Comparison of ENCODE assay signal across 25 cellular contexts in the genomic region with DNA sequence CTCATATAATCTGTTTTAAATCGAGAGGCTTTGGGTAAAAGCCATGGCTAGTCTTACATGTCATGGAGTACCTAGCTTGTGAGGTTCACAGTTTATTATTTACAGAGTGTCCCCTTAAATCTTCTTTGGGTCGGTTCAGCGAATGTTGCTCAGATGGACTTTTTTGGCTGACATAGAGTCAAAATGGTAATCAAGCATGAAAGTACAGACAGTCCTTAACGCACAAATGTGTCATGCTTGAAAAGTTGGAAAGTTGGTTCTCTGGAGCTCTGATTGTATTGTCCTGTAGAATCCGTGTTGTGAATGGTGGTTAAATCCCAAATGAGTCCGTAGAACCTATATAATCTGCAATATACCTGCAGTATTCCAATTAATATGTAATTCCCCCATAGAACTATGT. TPM values are rescaled to one million over a fixed set of nuclear protein-coding genes. Genes with fewer than 3 reads are reported as not detected.
DNase-seq lines count a peak whose midpoint lies in the region; ATAC-seq, FAIRE-seq and TF ChIP-seq lines count a peak whose summit lies in the region.
"Had no signal": no experiment of that assay in that cellular context is flagged by ENCODE, and none has a peak within 500 bp of the region (broad histone marks: within the 10 kb centered on the region; RNA-seq: fewer than 3 reads in every experiment).

No MANE protein-coding gene starts in this region.

- no peak for ATAC-seq in stimulated activated memory B cell treated with anti-CD40 and anti-IgM and Interleukin-4, amounts not matched to agents 10 μg/mL and 1 μg/mL and 100 μg/mL, for 72 hours
- ATAC-seq in left colon (no peak), HG03565 (IDR thresholded peaks at IDR 0.05; ENCODE audit: unreplicated experiment) (no peak)
- ATAC-seq: body of pancreas, left lobe of liver had no signal

- H3K9ac ChIP-seq in astrocyte (ENCODE audit: low read length): no peak overlapping the region
- H3K9ac ChIP-seq: GM23248 had no signal

- no peaks in the 10 kb centered on the region for H3K9me3 ChIP-seq in astrocyte (ENCODE audit: insufficient read depth, low read depth, low read length)
- H3K9me3 ChIP-seq: adrenal gland, body of pancreas, pancreas, right atrium auricular region had no signal

- peak overlapping the region; percentile 42 for H3K4me3 Mint-ChIP-seq in HFFc6
- no peak overlapping the region for H3K4me3 Mint-ChIP-seq in astrocyte (ENCODE audit: unreplicated experiment)
- H3K4me3 Mint-ChIP-seq in stimulated activated memory B cell treated with anti-CD40 and anti-IgM and Interleukin-4, amounts not matched to agents 10 μg/mL and 1 μg/mL and 100 μg/mL, for 72 hours: no peak overlapping the region
- H3K4me3 Mint-ChIP-seq: CD4-positive, alpha-beta T cell had no signal

- H3K36me3 Mint-ChIP-seq in HFFc6 (ENCODE audit: low read depth) (peaks cover 5% of the 10 kb centered on the region), astrocyte (ENCODE audit: low read depth, unreplicated experiment) (no peaks in the 10 kb centered on the region)
- peaks cover 30% of the 10 kb centered on the region for H3K36me3 Mint-ChIP-seq in stimulated activated memory B cell treated with anti-CD40 and anti-IgM and Interleukin-4, amounts not matched to agents 10 μg/mL and 1 μg/mL and 100 μg/mL, for 72 hours
- H3K36me3 Mint-ChIP-seq: immature natural killer cell had no signal

- no peak for FAIRE-seq in astrocyte (lab: Jason Lieb, UNC)
- FAIRE-seq: D721Med, pancreas had no signal

- intact Hi-C loops in left colon (cut with DNase I, micrococcal nuclease): no loop called here

- H3K4me1 ChIP-seq in astrocyte (ENCODE audit: insufficient read depth, low read length): peaks cover 33% of the 10 kb centered on the region
- H3K4me1 ChIP-seq: pancreas had no signal

- H3K9me3 Mint-ChIP-seq in HFFc6 (no peaks in the 10 kb centered on the region), astrocyte (ENCODE audit: unreplicated experiment) (no peaks in the 10 kb centered on the region)
- no peaks in the 10 kb centered on the region for H3K9me3 Mint-ChIP-seq in stimulated activated memory B cell treated with anti-CD40 and anti-IgM and Interleukin-4, amounts not matched to agents 10 μg/mL and 1 μg/mL and 100 μg/mL, for 72 hours
- H3K9me3 Mint-ChIP-seq: CD4-positive, alpha-beta T cell; immature natural killer cell had no signal

- H3K36me3 ChIP-seq in astrocyte (ENCODE audit: insufficient read depth, low read length): no peaks in the 10 kb centered on the region
- H3K36me3 ChIP-seq: adrenal gland, pancreas, right atrium auricular region had no signal

- TF ChIP-seq CTCF in HFFc6 (IDR thresholded peaks at IDR 0.05): no peak
- TF ChIP-seq CTCF in astrocyte (IDR thresholded peaks at IDR 0.05; ENCODE audit: insufficient read depth, low read depth, low read length): no peak

- peak overlapping the region; percentile 90 for H3K27ac Mint-ChIP-seq in HFFc6
- H3K27ac Mint-ChIP-seq in astrocyte (ENCODE audit: unreplicated experiment): no peak overlapping the region
- peak overlapping the region; percentile 17 for H3K27ac Mint-ChIP-seq in stimulated activated memory B cell treated with anti-CD40 and anti-IgM and Interleukin-4, amounts not matched to agents 10 μg/mL and 1 μg/mL and 100 μg/mL, for 72 hours
- H3K27ac Mint-ChIP-seq: CD4-positive, alpha-beta T cell had no signal

- no peaks in the 10 kb centered on the region for H3K27me3 Mint-ChIP-seq in HFFc6 (ENCODE audit: insufficient read depth)
- no peaks in the 10 kb centered on the region for H3K27me3 Mint-ChIP-seq in astrocyte (ENCODE audit: low read depth, unreplicated experiment)
- no peaks in the 10 kb centered on the region for H3K27me3 Mint-ChIP-seq in stimulated activated memory B cell treated with anti-CD40 and anti-IgM and Interleukin-4, amounts not matched to agents 10 μg/mL and 1 μg/mL and 100 μg/mL, for 72 hours
- H3K27me3 Mint-ChIP-seq: CD4-positive, alpha-beta T cell had no signal

- peaks cover 51% of the 10 kb centered on the region for H3K4me1 Mint-ChIP-seq in HFFc6 (ENCODE audit: low read depth)
- H3K4me1 Mint-ChIP-seq in astrocyte (ENCODE audit: low read depth, unreplicated experiment): peaks cover 38% of the 10 kb centered on the region
- peaks cover 57% of the 10 kb centered on the region for H3K4me1 Mint-ChIP-seq in stimulated activated memory B cell treated with anti-CD40 and anti-IgM and Interleukin-4, amounts not matched to agents 10 μg/mL and 1 μg/mL and 100 μg/mL, for 72 hours

- DNase-seq in HFFc6 (no peak), astrocyte (ENCODE audit: low read depth) (no peak), kidney tubule cell (ENCODE audit: low spot score) (peak; percentile 37), left colon (no peak), NCI-H510A (lab: John Stamatoyannopoulos, UW) (no peak), iPS-NIHi7 (ENCODE audit: extremely low spot score) (no peak)
- DNase-seq: activated CD4-positive, alpha-beta T cell treated with anti-CD3 and anti-CD28 coated beads, Interleukin-2, amount 50 U/mL, for 48 hours; activated naive CD4-positive, alpha-beta T cell treated with Interleukin-2 at 50 U/mL for 16 hours; CD4-positive, alpha-beta T cell; DND-41; dorsolateral prefrontal cortex; GM23248; hypothalamus; immature natural killer cell; mesenchymal stem cell; NCI-H1092; NCI-H1694; pancreas had no signal

- no peaks in the 10 kb centered on the region for H3K27me3 ChIP-seq in astrocyte (ENCODE audit: insufficient read depth, low read length)
- H3K27me3 ChIP-seq: adrenal gland, body of pancreas, dorsolateral prefrontal cortex, pancreas, right atrium auricular region had no signal

- no peak overlapping the region for H3K27ac ChIP-seq in astrocyte (ENCODE audit: low read depth, low read length)
- H3K27ac ChIP-seq: body of pancreas, GM23248, pancreas, right atrium auricular region had no signal

- no peak overlapping the region for H2AFZ ChIP-seq in astrocyte (ENCODE audit: low read depth, low read length)
- H2AFZ ChIP-seq: GM23248 had no signal

- H3K79me2 ChIP-seq in astrocyte (ENCODE audit: insufficient read depth, low read length): peaks cover 99% of the 10 kb centered on the region

- H3K4me3 ChIP-seq in astrocyte (ENCODE audit: insufficient read depth, low read depth, low read length): no peak overlapping the region
- H3K4me3 ChIP-seq: adrenal gland, body of pancreas, dorsolateral prefrontal cortex, GM23248, pancreas, right atrium auricular region had no signal

- peak overlapping the region; percentile 41 for H3K4me2 ChIP-seq in astrocyte (ENCODE audit: low read length)

- H4K20me1 ChIP-seq in astrocyte (ENCODE audit: insufficient read depth, low read length): peaks cover 79% of the 10 kb centered on the region

RNA-seq across cellular contexts. Expression of a gene that starts 22.0 kb away (rescaled TPM):
- total RNA-seq in HFFc6 (2021; fragmentation: NEBNext Ultra II Directional; extraction: Animal tissue kit (Norgen Biotek cat#: 25700)): 10 to 100 TPM; 37.8 to 46.5 (median 45.2) TPM
- total RNA-seq in astrocyte: 60.6 and 64.9 TPM in 2 replicates
- total RNA-seq in left colon: 10 to 100 TPM; 31.3 to 33.9 TPM
